In the genomic region with DNA sequence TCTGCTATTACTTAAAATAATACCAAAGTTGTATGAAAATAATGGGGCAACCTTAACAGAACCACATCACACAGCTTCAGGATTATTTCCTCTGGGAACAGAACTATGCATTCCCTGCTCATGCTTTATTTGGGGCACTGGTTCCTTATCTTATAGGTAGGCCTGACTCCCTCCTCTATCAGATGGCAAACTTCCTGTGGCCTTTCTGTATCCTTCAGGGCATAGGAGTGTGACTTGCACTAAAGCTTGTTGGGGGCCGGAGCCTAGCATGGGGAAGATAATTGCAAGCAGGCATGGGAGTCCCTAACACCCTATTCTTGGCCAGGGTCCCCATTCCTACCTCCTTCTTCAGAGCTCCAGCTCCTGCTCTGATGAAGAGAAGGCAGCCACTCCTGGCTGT, we compare ENCODE assay signal across 27 cellular contexts.
A peak's percentile ranks its signal among the peaks of the same experiment; 100 is the strongest.
DNase-seq lines count a peak whose midpoint lies in the region; ATAC-seq, FAIRE-seq and TF ChIP-seq lines count a peak whose summit lies in the region.
"Had no signal": no experiment of that assay in that cellular context is flagged by ENCODE, and none has a peak within 500 bp of the region (broad histone marks: within the 10 kb centered on the region; RNA-seq: fewer than 3 reads in every experiment).

No MANE protein-coding gene starts in this region.

- no peak overlapping the region for H3K56ac ChIP-seq in H1 (replicated peaks; ENCODE audit: insufficient read length, low read depth, low read length)

- no peak overlapping the region for H2BK5ac ChIP-seq in H1 (ENCODE audit: low read depth, low read length)

- no peak overlapping the region for H3K4ac ChIP-seq in H1 (replicated peaks; ENCODE audit: insufficient read length, low read depth, low read length)

- no peak for TF ChIP-seq POLR2A in HepG2 (IDR thresholded peaks at IDR 0.05; ENCODE audit: insufficient read depth in 1 of 2, low read depth in 2 of 2, low read length in 2 of 2)
- no peak for TF ChIP-seq POLR2A in right lobe of liver (IDR thresholded peaks at IDR 0.05)
- no peak for TF ChIP-seq POLR2A in H1 (IDR thresholded peaks at IDR 0.05; ENCODE audit: control extremely low read depth in 1 of 2, low read depth in 2 of 2, low read length in 2 of 2)
- TF ChIP-seq POLR2A in ovary (IDR thresholded peaks at IDR 0.05), result no peak

- H3K27ac ChIP-seq in HepG2 (ENCODE audit: extremely low read length, insufficient read depth, low read length), result peak overlapping the region; percentile 35
- no peak overlapping the region for H3K27ac ChIP-seq in right lobe of liver
- H3K27ac ChIP-seq in H1 (ENCODE audit: low read depth, low read length), result no peak overlapping the region
- no peak overlapping the region for H3K27ac ChIP-seq in ovary
- H3K27ac ChIP-seq: BLaER1, breast epithelium, esophagus muscularis mucosa, uterus, WERI-Rb-1 had no signal

- no peak for FAIRE-seq in HepG2 (lab: Jason Lieb, UNC)
- no peak for FAIRE-seq in H1 (lab: Jason Lieb, UNC)
- FAIRE-seq: colon had no signal

- H3K27me3 ChIP-seq in HepG2 (ENCODE audit: control insufficient read depth in 1 of 2, insufficient read depth in 2 of 2, low read length in 2 of 2) (peaks cover 0 to 2% of the 10 kb centered on the region in 2 experiments; a peak in 1 of 5 replicates), right lobe of liver (no peaks in the 10 kb centered on the region), H1 (replicated peaks in 1 of 4; ENCODE audit: control insufficient read depth in 3 of 4, extremely low read depth in 1 of 4, insufficient read depth in 3 of 4, low read length in 3 of 4) (no peaks in the 10 kb centered on the region), ovary (no peaks in the 10 kb centered on the region)
- H3K27me3 ChIP-seq: BLaER1, breast epithelium, esophagus muscularis mucosa, uterus had no signal

- no peak overlapping the region for H2BK15ac ChIP-seq in H1 (ENCODE audit: low read length)

- H2AFZ ChIP-seq in HepG2 (ENCODE audit: low read length) (no peak overlapping the region), H1 (ENCODE audit: low read length) (no peak overlapping the region)

- ATAC-seq in HepG2 (no peak), right lobe of liver (no peak), HG02610 (IDR thresholded peaks at IDR 0.05; ENCODE audit: unreplicated experiment) (no peak)
- ATAC-seq: left colon; stimulated activated naive B cell treated with anti-CD40 and anti-IgM and Interleukin-4, amounts not matched to agents 10 μg/mL and 1 μg/mL and 100 μg/mL, for 72 hours had no signal

- in situ Hi-C loops in HepG2 (cut with HindIII; ENCODE audit: extremely low pct_ligation_motif_present, low pct_unique_long_range_greater_than_20kb), result no loop called here

- intact Hi-C loops in HepG2 (cut with micrococcal nuclease; ENCODE audit: unreplicated experiment) (no loop called here), right lobe of liver (cut with DNase I) (no loop called here), ovary (cut with DNase I) (no loop called here)

- no peaks in the 10 kb centered on the region for H3K79me1 ChIP-seq in H1 (ENCODE audit: low read depth, low read length)

- POLR2A ChIA-PET in HepG2 (lab: Yijun Ruan, JAX) (no interaction called here), H1 (lab: Charles Lee; ENCODE audit: partially characterized antibody) (interaction anchor here (2.6 kb wide), 1 partner anchor 167 kb away, joined by 7 read pairs; a partner anchor contains a TSS)

- H2BK12ac ChIP-seq in H1 (ENCODE audit: low read depth, low read length), result no peak overlapping the region

- H3K9me3 ChIP-seq in HepG2 (ENCODE audit: low read length), result no peaks in the 10 kb centered on the region
- no peaks in the 10 kb centered on the region for H3K9me3 ChIP-seq in right lobe of liver
- no peaks in the 10 kb centered on the region for H3K9me3 ChIP-seq in H1 (ENCODE audit: insufficient read depth in 2 of 2, low read depth in 1 of 2, low read length in 1 of 2)
- no peaks in the 10 kb centered on the region for H3K9me3 ChIP-seq in ovary
- H3K9me3 ChIP-seq: BLaER1, breast epithelium, esophagus muscularis mucosa, uterus had no signal

- no peak overlapping the region for H3K23ac ChIP-seq in H1 (ENCODE audit: insufficient read length)

- no peak overlapping the region for H2AK5ac ChIP-seq in H1 (ENCODE audit: low read depth, low read length)

- TF ChIP-seq CTCF in HepG2 (CRISPR knock-in tag; IDR thresholded peaks at IDR 0.05), result no peak
- TF ChIP-seq CTCF in right lobe of liver (IDR thresholded peaks at IDR 0.05), result no peak
- no peak for TF ChIP-seq CTCF in H1 (IDR thresholded peaks at IDR 0.05; ENCODE audit: control extremely low read depth in 1 of 3, insufficient read depth in 1 of 3, low read depth in 1 of 3, low read length in 3 of 3)
- TF ChIP-seq CTCF in ovary (IDR thresholded peaks at IDR 0.05), result no peak

- H3K79me2 ChIP-seq in HepG2 (ENCODE audit: insufficient read depth, low read length), result no peaks in the 10 kb centered on the region
- H3K79me2 ChIP-seq in H1 (ENCODE audit: control insufficient read depth in 1 of 2, insufficient read depth in 2 of 2, low read length in 2 of 2), result no peaks in the 10 kb centered on the region

- H2BK120ac ChIP-seq in H1 (replicated peaks; ENCODE audit: low read depth, low read length), result no peak overlapping the region

- H4K8ac ChIP-seq in H1 (ENCODE audit: extremely low read depth, insufficient read depth, low read length), result no peak overlapping the region

- H3K4me1 ChIP-seq in HepG2 (ENCODE audit: insufficient read depth, low read length) (peaks cover 63% of the 10 kb centered on the region), right lobe of liver (no peaks in the 10 kb centered on the region), H1 (replicated peaks in 1 of 4; ENCODE audit: control insufficient read depth in 3 of 4, insufficient read depth in 4 of 4, low read length in 3 of 4) (peaks cover 0 to 12% (median 8%) of the 10 kb centered on the region in 4 experiments; a peak in 5 of 7 replicates), ovary (ENCODE audit: insufficient read depth) (no peaks in the 10 kb centered on the region)
- H3K4me1 ChIP-seq: breast epithelium, esophagus muscularis mucosa, uterus had no signal

- H4K20me1 ChIP-seq in HepG2 (ENCODE audit: insufficient read depth, low read length) (no peaks in the 10 kb centered on the region), H1 (replicated peaks in 1 of 2; ENCODE audit: control insufficient read depth in 1 of 2, insufficient read depth in 2 of 2, low read length in 2 of 2) (no peaks in the 10 kb centered on the region)
- H4K20me1 ChIP-seq: BLaER1 had no signal

- H3K9ac ChIP-seq in HepG2 (ENCODE audit: insufficient read depth, low read depth, low read length) (no peak overlapping the region), H1 (replicated peaks in 1 of 4; ENCODE audit: extremely low read depth in 1 of 4, low read depth in 3 of 4, low read length in 3 of 4) (no peak overlapping the region)
- H3K9ac ChIP-seq: BLaER1, GM23248 had no signal

- no TSS peak for BruUV-seq in HepG2 (replicated peaks; lab: Mats Ljungman, UMichigan)

- TF ChIP-seq RAD21 in HepG2 (CRISPR knock-in tag; IDR thresholded peaks at IDR 0.05) (no peak), H1 (IDR thresholded peaks at IDR 0.05 in 1 of 2, conservative IDR thresholded peaks at IDR 0.05 in 1 of 2; ENCODE audit: low read depth in 2 of 2, low read length in 2 of 2) (no peak)

- H3K4me3 ChIP-seq in HepG2 (replicated peaks in 1 of 3; ENCODE audit: insufficient read depth in 1 of 3, low read depth in 2 of 3, low read length in 3 of 3), result no peak overlapping the region
- no peak overlapping the region for H3K4me3 ChIP-seq in right lobe of liver
- H3K4me3 ChIP-seq in H1 (ENCODE audit: extremely low read depth in 1 of 4, insufficient read depth in 2 of 4, low read depth in 3 of 4, low read length in 4 of 4), result no peak overlapping the region
- H3K4me3 ChIP-seq in ovary, result no peak overlapping the region
- H3K4me3 ChIP-seq: BLaER1, breast epithelium, esophagus muscularis mucosa, GM23248, skin epidermis, uterus had no signal

- no peak overlapping the region for H4K5ac ChIP-seq in H1 (ENCODE audit: insufficient read length, low read depth, low read length)

- DNase-seq in HepG2 (ENCODE audit: low spot score), result no peak
- no peak for DNase-seq in right lobe of liver
- DNase-seq in UCSD-AML1 (lab: John Stamatoyannopoulos, UW; ENCODE audit: unreplicated experiment), result peak; percentile 19
- DNase-seq in H1 (ENCODE audit: low read depth in 1 of 2, low spot score in 2 of 2), result no peak
- no peak for DNase-seq in ovary
- DNase-seq in NCI-H510A treated with DMSO at 0.1 percent for 48 hours (lab: John Stamatoyannopoulos, UW), result no peak
- DNase-seq in stimulated activated CD4-positive, alpha-beta T cell treated with anti-CD3 and anti-CD28 coated beads, Interleukin-12 subunit alpha, Interleukin-12 subunit beta, amount 100 ng/mL, for 4 hours, result no peak
- DNase-seq: activated CD4-positive, alpha-beta T cell treated with anti-CD3 and anti-CD28 coated beads, Interleukin-2, amount 50 U/mL, for 4 hours; activated effector memory CD4-positive, alpha-beta T cell treated with anti-CD3 and anti-CD28 coated beads, Interleukin-2, amount 50 U/mL, for 16 hours; effector memory CD4-positive, alpha-beta T cell; EL; foreskin melanocyte; GM23248; left colon; NCI-H2171 treated with DMSO at 0.1 percent for 48 hours; NCI-H526; occipital lobe; RPMI8226; stimulated activated naive B cell treated with anti-CD40 and anti-IgM and Interleukin-4, amounts not matched to agents 10 μg/mL and 1 μg/mL and 100 μg/mL, for 72 hours; uterus; WERI-Rb-1 had no signal

- CTCF ChIA-PET in HepG2 (lab: Yijun Ruan, JAX; ENCODE audit: low intra/inter-chr PET ratio, low total read pairs) (no interaction called here), H1 (lab: Charles Lee; ENCODE audit: partially characterized antibody) (interaction anchor here (0.7 to 1.8 kb wide), 7 partner anchors 9 to 46 kb away, joined by 3 to 8 read pairs (median 5); no protein-coding TSS in a partner anchor)

- H3K36me3 ChIP-seq in HepG2 (replicated peaks in 1 of 2; ENCODE audit: control insufficient read depth in 1 of 2, insufficient read depth in 2 of 2, low read length in 2 of 2) (no peaks in the 10 kb centered on the region), right lobe of liver (no peaks in the 10 kb centered on the region), H1 (ENCODE audit: control insufficient read depth in 2 of 4, insufficient read depth in 4 of 4, low read length in 3 of 4) (no peaks in the 10 kb centered on the region), ovary (no peaks in the 10 kb centered on the region)
- H3K36me3 ChIP-seq: BLaER1, breast epithelium, esophagus muscularis mucosa, uterus, WERI-Rb-1 had no signal

- TF ChIP-seq EP300 in HepG2 (IDR thresholded peaks at IDR 0.05; ENCODE audit: low read depth in 2 of 2, low read length in 2 of 2), result no peak
- no peak for TF ChIP-seq EP300 in HepG2 (CRISPR knock-in tag; IDR thresholded peaks at IDR 0.05; ENCODE audit: borderline replicate concordance)
- TF ChIP-seq EP300 in H1 (IDR thresholded peaks at IDR 0.05; ENCODE audit: borderline replicate concordance in 1 of 2, low read depth in 2 of 2, low read length in 2 of 2), result no peak
- TF ChIP-seq EP300 in ovary (IDR thresholded peaks at IDR 0.05), result no peak

- H3K18ac ChIP-seq in H1 (ENCODE audit: extremely low read depth, low read length), result no peak overlapping the region

- H3K14ac ChIP-seq in H1 (ENCODE audit: insufficient read length), result no peak overlapping the region

- H2BK20ac ChIP-seq in H1 (ENCODE audit: low read length), result 0 out of 2 replicates have a peak overlapping the region, but pooled peaks have one; percentile 15

- 100% methylated on average over 1 of the region's 1 CpG for WGBS in HepG2 (ENCODE audit: low lambda C conversion rate)
- WGBS in right lobe of liver (ENCODE audit: insufficient coverage, low coverage, low lambda C conversion rate, missing lambda C conversion rate), result 100% methylated on average over 1 of the region's 1 CpG
- 94% methylated on average over 1 of the region's 1 CpG; no CpG with 5 or more reads in 1 of the 2 experiments for WGBS in H1 (ENCODE audit: extremely low coverage in 1 of 2, insufficient coverage in 1 of 2, insufficient read length in 1 of 2, insufficient replicate concordance in 2 of 2, low coverage in 1 of 2, low lambda C conversion rate in 2 of 2, missing lambda C conversion rate in 1 of 2), 2 experiments
- 100% methylated on average over 1 of the region's 1 CpG for WGBS in ovary, 3 donors

- no peak overlapping the region for H4K91ac ChIP-seq in H1 (replicated peaks; ENCODE audit: insufficient read length, low read length)

- no peaks in the 10 kb centered on the region; the same call in 1 of the 2 replicates for H3K23me2 ChIP-seq in H1 (ENCODE audit: low read depth, low read length)

- H3K4me2 ChIP-seq in HepG2 (ENCODE audit: low read depth, low read length) (peak overlapping the region; percentile 52; the same call in 1 of the 2 replicates), H1 (ENCODE audit: insufficient read depth in 1 of 2, low read depth in 2 of 2, low read length in 2 of 2) (no peak overlapping the region)
- H3K4me2 ChIP-seq: BLaER1 had no signal
